1 cellular context compared by ENCODE assay signal in the genomic region with DNA sequence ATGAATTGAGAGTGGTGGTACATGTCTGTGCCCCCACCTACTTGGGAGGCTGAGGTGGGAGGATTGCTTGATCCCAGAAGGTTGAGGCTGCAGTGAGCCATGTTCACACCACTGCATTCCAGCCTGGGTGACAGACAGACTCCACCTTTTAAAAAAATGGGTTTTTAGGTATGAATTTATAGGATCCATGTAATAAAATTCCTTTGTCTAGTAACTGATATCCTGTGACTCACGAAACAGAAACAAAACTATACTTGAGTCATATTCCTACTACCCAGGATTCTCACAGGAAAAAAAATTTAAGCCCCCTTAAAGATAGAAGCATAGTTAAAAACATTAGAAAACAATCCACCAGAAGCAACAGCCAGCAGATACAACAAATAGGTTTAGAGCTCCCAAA.
TF ChIP-seq lines count a peak whose summit lies in the region.

No MANE protein-coding gene starts in this region.

TF ChIP-seq in HepG2, 621 proteins besides CTCF, POLR2A, EP300 and RAD21:
- TF ChIP-seq IRF9 (CRISPR knock-in tag; IDR thresholded peaks at IDR 0.05; ENCODE audit: borderline replicate concordance), result no peak
- TF ChIP-seq TRIM24 (CRISPR knock-in tag; IDR thresholded peaks at IDR 0.05), result no peak
- TF ChIP-seq HOXA7 (CRISPR knock-in tag; IDR thresholded peaks at IDR 0.05), result no peak
- TF ChIP-seq HDAC2 (CRISPR knock-in tag; IDR thresholded peaks at IDR 0.05), result no peak
- TF ChIP-seq, protein P1, sequence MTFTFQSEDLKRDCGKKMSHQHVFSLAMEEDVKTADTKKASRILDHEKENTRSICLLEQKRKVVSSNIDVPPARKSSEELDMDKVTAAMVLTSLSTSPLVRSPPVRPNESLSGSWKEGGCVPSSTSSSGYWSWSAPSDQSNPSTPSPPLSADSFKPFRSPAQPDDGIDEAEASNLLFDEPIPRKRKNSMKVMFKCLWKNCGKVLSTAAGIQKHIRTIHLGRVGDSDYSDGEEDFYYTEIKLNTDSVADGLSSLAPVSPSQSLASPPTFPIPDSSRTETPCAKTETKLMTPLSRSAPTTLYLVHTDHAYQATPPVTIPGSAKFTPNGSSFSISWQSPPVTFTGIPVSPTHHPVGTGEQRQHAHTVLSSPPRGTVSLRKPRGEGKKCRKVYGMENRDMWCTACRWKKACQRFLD (CRISPR knock-in tag; IDR thresholded peaks at IDR 0.05; ENCODE audit: borderline replicate concordance), result no peak
- TF ChIP-seq ZNF597 (CRISPR knock-in tag; IDR thresholded peaks at IDR 0.05), result no peak
- TF ChIP-seq MIER3 (CRISPR knock-in tag; IDR thresholded peaks at IDR 0.05; ENCODE audit: borderline replicate concordance), result no peak
- no peak for TF ChIP-seq ZNF17 (CRISPR knock-in tag; IDR thresholded peaks at IDR 0.05)
